15 cellular contexts compared by ENCODE assay signal in the genomic region with DNA sequence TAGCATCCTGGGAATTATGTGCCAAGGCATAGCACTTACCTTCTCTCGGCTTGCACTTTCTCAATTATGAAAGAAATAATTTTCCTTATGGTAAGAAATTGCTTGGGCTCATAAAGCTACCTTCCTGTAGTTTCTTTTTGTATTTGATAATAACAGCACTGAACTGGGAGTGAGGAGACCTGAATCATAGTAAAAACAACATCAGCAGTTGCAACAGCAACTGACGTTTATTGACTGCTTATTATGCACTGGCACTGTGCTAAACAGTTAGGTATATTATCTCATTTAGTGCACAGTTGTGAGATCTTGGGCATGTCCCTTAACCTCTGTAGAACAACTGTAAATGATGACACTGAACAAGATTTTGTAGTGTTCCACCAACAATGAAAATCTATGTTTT.
DNase-seq lines count a peak whose midpoint lies in the region; ATAC-seq lines count a peak whose summit lies in the region.
"Had no signal": no experiment of that assay in that cellular context is flagged by ENCODE, and none has a peak within 500 bp of the region (broad histone marks: within the 10 kb centered on the region; RNA-seq: fewer than 3 reads in every experiment).

No MANE protein-coding gene starts in this region.

- no peak overlapping the region for H3K4me2 ChIP-seq in mesenchymal stem cell (ENCODE audit: low read length, poor library complexity, severe bottlenecking)
- H3K4me2 ChIP-seq: BLaER1 had no signal

- intact Hi-C loops in activated CD4-positive, alpha-beta T cell treated with anti-CD3 and anti-CD28 coated beads for 36 hours (cut with DNase I, micrococcal nuclease): no loop called here
- intact Hi-C loops in posterior cingulate gyrus (cut with DNase I): no loop called here

- CTCF ChIA-PET in activated CD4-positive, alpha-beta T cell treated with anti-CD3 and anti-CD28 coated beads for 36 hours (lab: Charles Lee): no interaction called here

- H3K27me3 ChIP-seq in ACC112 (ENCODE audit: insufficient read depth, low read length) (no peaks in the 10 kb centered on the region), mesenchymal stem cell (ENCODE audit: control insufficient read depth in 1 of 2, insufficient read depth in 1 of 2, low read length in 2 of 2) (no peaks in the 10 kb centered on the region)
- H3K27me3 ChIP-seq: BLaER1 had no signal

- H3K23ac ChIP-seq in mesenchymal stem cell (ENCODE audit: low read length in 2 of 2): no peak overlapping the region

- H3K36me3 ChIP-seq in ACC112 (ENCODE audit: insufficient read depth, low read length): no peaks in the 10 kb centered on the region
- no peaks in the 10 kb centered on the region for H3K36me3 ChIP-seq in mesenchymal stem cell (ENCODE audit: control insufficient read depth in 1 of 2, insufficient read depth in 2 of 2, low read depth in 1 of 2, low read length in 2 of 2)

- H3K4me1 ChIP-seq in ACC112 (ENCODE audit: control insufficient read depth, insufficient read depth, low read length, unreplicated experiment): peaks cover 21% of the 10 kb centered on the region
- H3K4me1 ChIP-seq in mesenchymal stem cell (ENCODE audit: control insufficient read depth, insufficient read depth, low read depth, low read length): peaks cover 10% of the 10 kb centered on the region
- H3K4me1 ChIP-seq: Caco-2 had no signal

- no peak for ATAC-seq in stimulated activated memory B cell treated with anti-CD40 and anti-IgM and Interleukin-4, amounts not matched to agents 10 μg/mL and 1 μg/mL and 100 μg/mL, for 72 hours
- no peak for ATAC-seq in activated CD4-positive, alpha-beta T cell treated with anti-CD3 and anti-CD28 coated beads for 36 hours

- peak overlapping the region; percentile 86 for H2AK5ac ChIP-seq in mesenchymal stem cell (ENCODE audit: low read length, severe bottlenecking)

- H3K27ac Mint-ChIP-seq in stimulated activated memory B cell treated with anti-CD40 and anti-IgM and Interleukin-4, amounts not matched to agents 10 μg/mL and 1 μg/mL and 100 μg/mL, for 72 hours: peak overlapping the region; percentile 29
- no peak overlapping the region for H3K27ac Mint-ChIP-seq in activated CD4-positive, alpha-beta T cell treated with anti-CD3 and anti-CD28 coated beads for 36 hours

- DNase-seq in LHCN-M2 (ENCODE audit: low read depth) (peak; percentile 18), mesenchymal stem cell (no peak), NCI-H1694 treated with DMSO at 0.1 percent for 48 hours (lab: John Stamatoyannopoulos, UW) (no peak), posterior cingulate gyrus (no peak)
- DNase-seq in activated CD4-positive, alpha-beta T cell treated with anti-CD3 and anti-CD28 coated beads for 36 hours: no peak
- DNase-seq: AML-193; Caco-2; CD8-positive, alpha-beta memory T cell; DND-41; HCEC 1CT had no signal

- no peak overlapping the region for H3K18ac ChIP-seq in mesenchymal stem cell (ENCODE audit: low read depth in 1 of 2, low read length in 2 of 2)

- 80% methylated on average over 1 of the region's 2 CpGs for WGBS in mesenchymal stem cell

- no peaks in the 10 kb centered on the region for H3K79me2 ChIP-seq in ACC112 (ENCODE audit: control insufficient read depth, insufficient read depth, low read length, unreplicated experiment)

- no peak overlapping the region for H2BK15ac ChIP-seq in mesenchymal stem cell (ENCODE audit: low read depth, poor library complexity, severe bottlenecking)

- H4K91ac ChIP-seq in mesenchymal stem cell (ENCODE audit: low read length): no peak overlapping the region

- H3K9me3 Mint-ChIP-seq in stimulated activated memory B cell treated with anti-CD40 and anti-IgM and Interleukin-4, amounts not matched to agents 10 μg/mL and 1 μg/mL and 100 μg/mL, for 72 hours: no peaks in the 10 kb centered on the region
- no peaks in the 10 kb centered on the region for H3K9me3 Mint-ChIP-seq in activated CD4-positive, alpha-beta T cell treated with anti-CD3 and anti-CD28 coated beads for 36 hours (ENCODE audit: low read depth)
- H3K9me3 Mint-ChIP-seq: CD8-positive, alpha-beta memory T cell had no signal

- peaks cover 28% of the 10 kb centered on the region for H3K4me1 Mint-ChIP-seq in stimulated activated memory B cell treated with anti-CD40 and anti-IgM and Interleukin-4, amounts not matched to agents 10 μg/mL and 1 μg/mL and 100 μg/mL, for 72 hours
- peaks cover 5% of the 10 kb centered on the region for H3K4me1 Mint-ChIP-seq in activated CD4-positive, alpha-beta T cell treated with anti-CD3 and anti-CD28 coated beads for 36 hours

- H3K27ac ChIP-seq in ACC112 (ENCODE audit: low read depth, low read length) (peak overlapping the region; percentile 12; the same call in 1 of the 2 replicates), mesenchymal stem cell (ENCODE audit: low read length, poor library complexity, severe bottlenecking) (peak overlapping the region; percentile 30)
- H3K27ac ChIP-seq: 22Rv1, BLaER1 had no signal

- H2BK5ac ChIP-seq in mesenchymal stem cell (ENCODE audit: low read depth, low read length, poor library complexity, severe bottlenecking): no peak overlapping the region

- no peak overlapping the region for H2BK12ac ChIP-seq in mesenchymal stem cell (ENCODE audit: low read length in 2 of 2)

- H2BK120ac ChIP-seq in mesenchymal stem cell (ENCODE audit: low read depth, low read length): no peak overlapping the region

- no peak overlapping the region for H3K4me3 Mint-ChIP-seq in stimulated activated memory B cell treated with anti-CD40 and anti-IgM and Interleukin-4, amounts not matched to agents 10 μg/mL and 1 μg/mL and 100 μg/mL, for 72 hours
- no peak overlapping the region for H3K4me3 Mint-ChIP-seq in activated CD4-positive, alpha-beta T cell treated with anti-CD3 and anti-CD28 coated beads for 36 hours
- H3K4me3 Mint-ChIP-seq: CD8-positive, alpha-beta memory T cell had no signal

- H3K36me3 Mint-ChIP-seq in stimulated activated memory B cell treated with anti-CD40 and anti-IgM and Interleukin-4, amounts not matched to agents 10 μg/mL and 1 μg/mL and 100 μg/mL, for 72 hours: peaks cover 84% of the 10 kb centered on the region
- peaks cover 51% of the 10 kb centered on the region for H3K36me3 Mint-ChIP-seq in activated CD4-positive, alpha-beta T cell treated with anti-CD3 and anti-CD28 coated beads for 36 hours (ENCODE audit: low read depth)

- no peak overlapping the region for H3K14ac ChIP-seq in mesenchymal stem cell (ENCODE audit: low read length in 2 of 2)

- peak overlapping the region; percentile 6 for H2AFZ ChIP-seq in ACC112 (ENCODE audit: low read length, unreplicated experiment)
- H2AFZ ChIP-seq in mesenchymal stem cell (ENCODE audit: low read depth, low read length): no peak overlapping the region

- H3K27me3 Mint-ChIP-seq in stimulated activated memory B cell treated with anti-CD40 and anti-IgM and Interleukin-4, amounts not matched to agents 10 μg/mL and 1 μg/mL and 100 μg/mL, for 72 hours: no peaks in the 10 kb centered on the region
- H3K27me3 Mint-ChIP-seq in activated CD4-positive, alpha-beta T cell treated with anti-CD3 and anti-CD28 coated beads for 36 hours: no peaks in the 10 kb centered on the region
- H3K27me3 Mint-ChIP-seq: CD8-positive, alpha-beta memory T cell had no signal

- H3K4ac ChIP-seq in mesenchymal stem cell (ENCODE audit: low read depth in 1 of 2, low read length in 2 of 2): no peak overlapping the region

- no peak overlapping the region for H3K9ac ChIP-seq in mesenchymal stem cell (ENCODE audit: low read length)
- H3K9ac ChIP-seq: BLaER1 had no signal

- POLR2A ChIA-PET in activated CD4-positive, alpha-beta T cell treated with anti-CD3 and anti-CD28 coated beads for 36 hours (lab: Charles Lee): no interaction called here

- H4K8ac ChIP-seq in mesenchymal stem cell (ENCODE audit: low read length): no peak overlapping the region

- peak overlapping the region; percentile 7; the same call in 1 of the 2 replicates for H3K4me3 ChIP-seq in ACC112 (ENCODE audit: low read depth, low read length)
- H3K4me3 ChIP-seq in mesenchymal stem cell (ENCODE audit: insufficient read depth in 1 of 2, low read depth in 1 of 2, low read length in 2 of 2): no peak overlapping the region
- H3K4me3 ChIP-seq: BLaER1, GM12878 had no signal

- H3K9me3 ChIP-seq in mesenchymal stem cell (ENCODE audit: control insufficient read depth, low read length): no peaks in the 10 kb centered on the region
- H3K9me3 ChIP-seq: BLaER1, Caco-2 had no signal

- H3K79me1 ChIP-seq in mesenchymal stem cell (replicated peaks; ENCODE audit: low read length, poor library complexity, severe bottlenecking): no peaks in the 10 kb centered on the region
